Comparison of ENCODE assay signal across 24 cellular contexts in the genomic region with DNA sequence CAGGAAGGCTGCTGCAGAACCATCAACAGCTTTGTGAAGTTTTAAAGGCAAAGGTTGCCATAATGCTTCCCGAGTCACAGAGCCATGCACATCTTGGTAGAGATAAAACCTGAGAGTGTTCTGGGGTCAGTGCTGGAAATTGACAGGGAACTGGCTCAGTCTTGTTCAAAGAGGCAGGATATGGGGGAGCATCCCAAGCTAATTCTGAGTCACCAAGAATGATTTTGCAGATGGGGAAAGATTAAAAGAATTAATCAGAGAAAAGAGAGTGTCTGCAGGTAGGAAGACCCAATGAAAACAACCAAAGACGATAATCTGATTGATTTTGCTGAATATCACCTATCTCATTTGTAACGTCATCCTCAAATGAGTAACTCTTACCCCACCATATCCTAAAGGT.
A peak's percentile ranks its signal among the peaks of the same experiment; 100 is the strongest.
DNase-seq lines count a peak whose midpoint lies in the region; ATAC-seq, FAIRE-seq and TF ChIP-seq lines count a peak whose summit lies in the region.
"Had no signal": no experiment of that assay in that cellular context is flagged by ENCODE, and none has a peak within 500 bp of the region (broad histone marks: within the 10 kb centered on the region; RNA-seq: fewer than 3 reads in every experiment).

No MANE protein-coding gene starts in this region.

- in situ Hi-C loops in GM13977 (cut with MboI; ENCODE audit: low pct_unique_long_range_greater_than_20kb, low sequenced_read_pairs, unreplicated experiment), result no loop called here

- TF ChIP-seq EP300 in upper lobe of left lung (IDR thresholded peaks at IDR 0.05), result no peak

- no peak overlapping the region for H3K18ac ChIP-seq in mesendoderm (ENCODE audit: low read length)

- no peak for TF ChIP-seq POLR2A in upper lobe of left lung (IDR thresholded peaks at IDR 0.05)

- no peaks in the 10 kb centered on the region for H3K79me1 ChIP-seq in mesendoderm (ENCODE audit: low read length)

- CTCF ChIA-PET in CD4-positive, alpha-beta memory T cell (lab: Charles Lee; ENCODE audit: partially characterized antibody), result interaction anchor here (1.1 kb wide), 1 partner anchor 8 kb away, joined by 3 read pairs; no protein-coding TSS in a partner anchor
- CTCF ChIA-PET in RWPE1 (lab: Yijun Ruan, JAX), result no interaction called here

- H3K4ac ChIP-seq in mesendoderm (ENCODE audit: low read depth, low read length), result no peak overlapping the region

- dilution Hi-C loops in keratinocyte (cut with MboI; ENCODE audit: extremely low pct_ligation_motif_present, low sequenced_read_pairs), result no loop called here

- no peak overlapping the region for H2BK15ac ChIP-seq in mesendoderm (replicated peaks; ENCODE audit: low read depth)

- H3K36me3 ChIP-seq in CD4-positive, alpha-beta memory T cell (ENCODE audit: insufficient read depth, low read length), result no peaks in the 10 kb centered on the region
- no peaks in the 10 kb centered on the region for H3K36me3 ChIP-seq in keratinocyte (ENCODE audit: control insufficient read depth in 2 of 2, extremely low read depth in 1 of 2, insufficient read depth in 2 of 2, low read length in 2 of 2)
- no peaks in the 10 kb centered on the region for H3K36me3 ChIP-seq in mesendoderm (ENCODE audit: control insufficient read depth, insufficient read depth, low read length)
- no peaks in the 10 kb centered on the region for H3K36me3 ChIP-seq in upper lobe of left lung
- H3K36me3 ChIP-seq: transverse colon, WERI-Rb-1 had no signal

- H3K23ac ChIP-seq in mesendoderm (ENCODE audit: low read length), result no peak overlapping the region

- no peak overlapping the region for H3K4me3 ChIP-seq in CD4-positive, alpha-beta memory T cell (ENCODE audit: low read length in 2 of 2)
- H3K4me3 ChIP-seq in keratinocyte (ENCODE audit: control insufficient read depth in 2 of 3, extremely low read depth in 1 of 3, insufficient read depth in 2 of 3, low read depth in 1 of 3, low read length in 3 of 3) (no peak overlapping the region), mesendoderm (ENCODE audit: low read length) (no peak overlapping the region), upper lobe of left lung (no peak overlapping the region)
- H3K4me3 ChIP-seq: psoas muscle, transverse colon had no signal

- H3K4me2 ChIP-seq in keratinocyte (ENCODE audit: control insufficient read depth, extremely low read depth, insufficient read depth, low read depth, low read length) (peak overlapping the region; percentile 47), mesendoderm (ENCODE audit: low read length) (no peak overlapping the region)

- H3K56ac ChIP-seq in mesendoderm (ENCODE audit: low read length), result no peak overlapping the region

- no peak for DNase-seq in CD4-positive, alpha-beta memory T cell
- no peak for DNase-seq in GM19239 (ENCODE audit: insufficient read length, low spot score)
- no peak for DNase-seq in T-helper 17 cell
- no peak for DNase-seq in keratinocyte (ENCODE audit: low read depth, low spot score)
- DNase-seq in mesendoderm, result no peak
- DNase-seq in upper lobe of left lung, result no peak
- DNase-seq in GM13977 (ENCODE audit: low spot score), result no peak
- no peak for DNase-seq in RWPE1 (ENCODE audit: low spot score)
- DNase-seq: activated CD4-positive, alpha-beta memory T cell treated with anti-CD3 and anti-CD28 coated beads, Interleukin-2, amount 10 ng/mL, durations not matched to agents 7 days and 5 days; AML-193; amygdala; DND-41; foreskin melanocyte; hypothalamus; NCI-H1092; NCI-H1930; NCI-H2227 treated with DMSO at 0.1 percent for 48 hours; NCI-H774; psoas muscle; SIG-M5; stimulated activated naive CD4-positive, alpha-beta T cell treated with Interleukin-2 at 50 U/mL for 16 hours; transverse colon; WERI-Rb-1 had no signal

- H2AK5ac ChIP-seq in mesendoderm (ENCODE audit: low read length), result no peak overlapping the region

- H3K27ac Mint-ChIP-seq in CD4-positive, alpha-beta memory T cell, result peak overlapping the region; percentile 96 to 99 (median 98)
- H3K27ac Mint-ChIP-seq in T-helper 17 cell, result peak overlapping the region; percentile 98
- H3K27ac Mint-ChIP-seq: activated CD4-positive, alpha-beta memory T cell treated with anti-CD3 and anti-CD28 coated beads, Interleukin-2, amount 10 ng/mL, durations not matched to agents 7 days and 5 days had no signal

- H4K20me1 ChIP-seq in keratinocyte (ENCODE audit: control insufficient read depth, extremely low read depth, insufficient read depth, low read length), result no peaks in the 10 kb centered on the region

- FAIRE-seq in GM19239 (lab: Jason Lieb, UNC) (peak; percentile 8), keratinocyte (lab: Jason Lieb, UNC) (peak; percentile 60)
- FAIRE-seq: islet of Langerhans had no signal

- intact Hi-C loops in CD4-positive, alpha-beta memory T cell (cut with micrococcal nuclease), result no loop called here

- H3K79me2 ChIP-seq in keratinocyte (ENCODE audit: control insufficient read depth, insufficient read depth, low read length), result no peaks in the 10 kb centered on the region
- no peaks in the 10 kb centered on the region for H3K79me2 ChIP-seq in mesendoderm (ENCODE audit: control insufficient read depth, insufficient read depth, low read length)

- no peaks in the 10 kb centered on the region for H3K27me3 Mint-ChIP-seq in CD4-positive, alpha-beta memory T cell
- no peaks in the 10 kb centered on the region for H3K27me3 Mint-ChIP-seq in T-helper 17 cell

- H4K8ac ChIP-seq in mesendoderm (ENCODE audit: low read depth, low read length), result no peak overlapping the region

- H2BK5ac ChIP-seq in mesendoderm (ENCODE audit: low read length), result no peak overlapping the region

- no peak overlapping the region for H2BK120ac ChIP-seq in mesendoderm (ENCODE audit: low read depth, low read length)

- peaks cover 31 to 63% (median 49%) of the 10 kb centered on the region in 4 donors for H3K4me1 Mint-ChIP-seq in CD4-positive, alpha-beta memory T cell
- peaks cover 38% of the 10 kb centered on the region for H3K4me1 Mint-ChIP-seq in T-helper 17 cell

- no peaks in the 10 kb centered on the region for H3K9me3 ChIP-seq in CD4-positive, alpha-beta memory T cell (ENCODE audit: control insufficient read depth in 1 of 2, low read length in 2 of 2)
- no peaks in the 10 kb centered on the region for H3K9me3 ChIP-seq in T-helper 17 cell (ENCODE audit: control insufficient read depth, low read length, poor library complexity, severe bottlenecking)
- H3K9me3 ChIP-seq in keratinocyte (ENCODE audit: control insufficient read depth, low read depth, low read length), result no peaks in the 10 kb centered on the region
- no peaks in the 10 kb centered on the region for H3K9me3 ChIP-seq in upper lobe of left lung
- H3K9me3 ChIP-seq: psoas muscle, transverse colon had no signal

- no peak for TF ChIP-seq CTCF in keratinocyte (optimal IDR thresholded peaks at IDR 0.05 in 1 of 3, IDR thresholded peaks at IDR 0.05 in 1 of 3, conservative IDR thresholded peaks at IDR 0.05 in 1 of 3; ENCODE audit: extremely low read depth in 1 of 3, insufficient read depth in 2 of 3, low read length in 3 of 3)
- TF ChIP-seq CTCF in upper lobe of left lung (IDR thresholded peaks at IDR 0.05), result no peak
- TF ChIP-seq CTCF in GM13977 (IDR thresholded peaks at IDR 0.05; ENCODE audit: extremely low read depth, insufficient read depth, missing control alignments), result no peak
- TF ChIP-seq CTCF in RWPE1 (conservative IDR thresholded peaks at IDR 0.05; ENCODE audit: low read depth), result no peak

- H4K5ac ChIP-seq in mesendoderm (ENCODE audit: low read length), result no peak overlapping the region

- ATAC-seq in T-helper 17 cell (no peak), upper lobe of left lung (ENCODE audit: low FRiP score in 2 of 2) (no peak)
- ATAC-seq: psoas muscle had no signal

- no peaks in the 10 kb centered on the region for H3K36me3 Mint-ChIP-seq in CD4-positive, alpha-beta memory T cell
- H3K36me3 Mint-ChIP-seq in T-helper 17 cell (ENCODE audit: low read depth), result peaks cover under 1% of the 10 kb centered on the region

- peaks cover 0 to 2% (median 0%) of the 10 kb centered on the region in 8 donors for H3K9me3 Mint-ChIP-seq in CD4-positive, alpha-beta memory T cell

- no peaks in the 10 kb centered on the region for H3K27me3 ChIP-seq in CD4-positive, alpha-beta memory T cell (ENCODE audit: insufficient read depth, low read length)
- H3K27me3 ChIP-seq in keratinocyte (ENCODE audit: control insufficient read depth, extremely low read depth, insufficient read depth, low read length) (no peaks in the 10 kb centered on the region), mesendoderm (ENCODE audit: insufficient read depth, low read length, poor library complexity) (no peaks in the 10 kb centered on the region), upper lobe of left lung (no peaks in the 10 kb centered on the region)
- H3K27me3 ChIP-seq: transverse colon had no signal

- no peak overlapping the region for H2AFZ ChIP-seq in keratinocyte (ENCODE audit: control insufficient read depth, low read length)

- H3K9ac ChIP-seq in keratinocyte (ENCODE audit: control insufficient read depth, extremely low read depth, insufficient read depth, low read length) (peak overlapping the region; percentile 58), mesendoderm (ENCODE audit: low read length) (no peak overlapping the region)

- no peaks in the 10 kb centered on the region for H3K9me1 ChIP-seq in keratinocyte (ENCODE audit: control insufficient read depth, extremely low read depth, insufficient read depth, low read length)

- H3K27ac ChIP-seq in CD4-positive, alpha-beta memory T cell (ENCODE audit: low read depth, low read length), result no peak overlapping the region
- H3K27ac ChIP-seq in keratinocyte (ENCODE audit: control insufficient read depth, insufficient read depth, low read length), result peak overlapping the region; percentile 99
- H3K27ac ChIP-seq in mesendoderm (ENCODE audit: low read depth, low read length), result no peak overlapping the region
- H3K27ac ChIP-seq in upper lobe of left lung, result no peak overlapping the region
- no peak overlapping the region for H3K27ac ChIP-seq in RWPE1
- H3K27ac ChIP-seq: psoas muscle, WERI-Rb-1 had no signal

- POLR2A ChIA-PET in CD4-positive, alpha-beta memory T cell (lab: Charles Lee; ENCODE audit: partially characterized antibody), result interaction anchor here (0.6 to 1.9 kb wide), 6 partner anchors 8 to 127 kb away, joined by 3 to 6 read pairs (median 4); partner anchors contain the start of gene CD44
- POLR2A ChIA-PET in RWPE1 (lab: Yijun Ruan, JAX; ENCODE audit: low non-redundant PET), result no interaction called here

- H3K4me1 ChIP-seq in CD4-positive, alpha-beta memory T cell (ENCODE audit: insufficient read depth, low read length), result peaks cover 55% of the 10 kb centered on the region
- H3K4me1 ChIP-seq in keratinocyte (ENCODE audit: control insufficient read depth, extremely low read depth, insufficient read depth, low read length) (peaks cover 65% of the 10 kb centered on the region), mesendoderm (ENCODE audit: control insufficient read depth, low read depth, low read length) (no peaks in the 10 kb centered on the region), upper lobe of left lung (peaks cover 5 to 16% (median 14%) of the 10 kb centered on the region in 4 donors)

- peak overlapping the region in 1 of 8 donors; percentile 9 for H3K4me3 Mint-ChIP-seq in CD4-positive, alpha-beta memory T cell
- no peak overlapping the region for H3K4me3 Mint-ChIP-seq in T-helper 17 cell
- H3K4me3 Mint-ChIP-seq: activated CD4-positive, alpha-beta memory T cell treated with anti-CD3 and anti-CD28 coated beads, Interleukin-2, amount 10 ng/mL, durations not matched to agents 7 days and 5 days had no signal

- no CpG with 5 or more reads among the region's 3 CpGs for WGBS in mesendoderm (ENCODE audit: extremely low coverage, insufficient coverage, low lambda C conversion rate)
- WGBS in upper lobe of left lung, 2 donors, result 88 to 90% methylated on average over 3 of the region's 3 CpGs
